Comparison of ENCODE assay signal across 16 cellular contexts in genomic region chr10:96619803-96620773, GRCh38. TPM values are rescaled to one million over a fixed set of nuclear protein-coding genes. Genes with fewer than 3 reads are reported as not detected.
DNase-seq lines count a peak whose midpoint lies in the region; ATAC-seq and TF ChIP-seq lines count a peak whose summit lies in the region.
"Had no signal": no experiment of that assay in that cellular context is flagged by ENCODE, and none has a peak within 500 bp of the region (broad histone marks: within the 10 kb centered on the region; RNA-seq: fewer than 3 reads in every experiment).

No MANE protein-coding gene starts in this region.

- no peaks in the 10 kb centered on the region for H3K27me3 ChIP-seq in colonic mucosa
- H3K27me3 ChIP-seq: SJSA1 had no signal

- H3K36me3 ChIP-seq in colonic mucosa: no peaks in the 10 kb centered on the region
- H3K36me3 ChIP-seq: SJSA1 had no signal

- H3K4me3 ChIP-seq in colonic mucosa: no peak overlapping the region
- H3K4me3 ChIP-seq: SJSA1 had no signal

- H3K27ac Mint-ChIP-seq in memory B cell: peak overlapping the region; percentile 72
- H3K27ac Mint-ChIP-seq: activated CD8-positive, alpha-beta memory T cell treated with anti-CD3 and anti-CD28 coated beads, Interleukin-2, amount 10 ng/mL, durations not matched to agents 7 days and 5 days; activated naive CD4-positive, alpha-beta T cell treated with anti-CD3 and anti-CD28 coated beads, Interleukin-2, amount 10 ng/mL, durations not matched to agents 7 days and 5 days had no signal

- peaks cover 8% of the 10 kb centered on the region for H3K4me1 Mint-ChIP-seq in memory B cell
- H3K4me1 Mint-ChIP-seq: activated naive CD4-positive, alpha-beta T cell treated with anti-CD3 and anti-CD28 coated beads, Interleukin-2, amount 10 ng/mL, durations not matched to agents 7 days and 5 days had no signal

- no peak overlapping the region for H3K4me3 Mint-ChIP-seq in memory B cell
- H3K4me3 Mint-ChIP-seq: activated CD8-positive, alpha-beta memory T cell treated with anti-CD3 and anti-CD28 coated beads, Interleukin-2, amount 10 ng/mL, durations not matched to agents 7 days and 5 days; activated naive CD4-positive, alpha-beta T cell treated with anti-CD3 and anti-CD28 coated beads, Interleukin-2, amount 10 ng/mL, durations not matched to agents 7 days and 5 days had no signal

- H3K27me3 Mint-ChIP-seq in memory B cell: no peaks in the 10 kb centered on the region
- H3K27me3 Mint-ChIP-seq: activated CD8-positive, alpha-beta memory T cell treated with anti-CD3 and anti-CD28 coated beads, Interleukin-2, amount 10 ng/mL, durations not matched to agents 7 days and 5 days had no signal

- intact Hi-C loops in Right ventricle myocardium inferior (cut with DNase I): no loop called here
- intact Hi-C loops in cardiac septum (cut with DNase I): loop anchor here (10.0 kb wide), 1 partner anchor 225 kb away; no protein-coding TSS in a partner anchor
- intact Hi-C loops in colonic mucosa (cut with DNase I): no loop called here

- DNase-seq in Right ventricle myocardium inferior (ENCODE audit: missing footprints): no peak
- no peak for DNase-seq in cardiac septum (ENCODE audit: low spot score)
- peak; percentile 34 for DNase-seq in colonic mucosa
- no peak for DNase-seq in memory B cell (ENCODE audit: low spot score in 2 of 2)
- no peak for DNase-seq in SW480 (ENCODE audit: low spot score)
- DNase-seq in stimulated activated CD4-positive, alpha-beta T cell treated with anti-CD3 and anti-CD28 coated beads, Interleukin-2, amount 100 ng/mL, for 48 hours: no peak
- DNase-seq: activated CD8-positive, alpha-beta memory T cell treated with anti-CD3 and anti-CD28 coated beads, Interleukin-2, amount 10 ng/mL, durations not matched to agents 7 days and 5 days; activated naive CD4-positive, alpha-beta T cell treated with anti-CD3 and anti-CD28 coated beads, Interleukin-2, amount 10 ng/mL, durations not matched to agents 7 days and 5 days; central memory CD4-positive, alpha-beta T cell; DMS 273 treated with DMSO at 0.1 percent for 48 hours; NCI-H1436; NK-92 treated with Interleukin-12 subunit alpha and Interleukin-12 subunit beta, amount 100 ng/mL, for 24 hours; trophoblast cell had no signal

- H3K9me3 Mint-ChIP-seq in memory B cell: no peaks in the 10 kb centered on the region
- H3K9me3 Mint-ChIP-seq: activated naive CD4-positive, alpha-beta T cell treated with anti-CD3 and anti-CD28 coated beads, Interleukin-2, amount 10 ng/mL, durations not matched to agents 7 days and 5 days had no signal

- H3K4me1 ChIP-seq in colonic mucosa: no peaks in the 10 kb centered on the region

- H3K9ac ChIP-seq in colonic mucosa (ENCODE audit: low read depth in 2 of 2, low read length in 2 of 2): peak overlapping the region in 1 of 2 donors; percentile 32

- no peak overlapping the region for H3K27ac ChIP-seq in colonic mucosa
- H3K27ac ChIP-seq: SJSA1 had no signal

- H3K9me3 ChIP-seq in colonic mucosa: no peaks in the 10 kb centered on the region
- H3K9me3 ChIP-seq: SJSA1 had no signal

- H3K36me3 Mint-ChIP-seq in memory B cell: peaks cover 47% of the 10 kb centered on the region
- H3K36me3 Mint-ChIP-seq: activated naive CD4-positive, alpha-beta T cell treated with anti-CD3 and anti-CD28 coated beads, Interleukin-2, amount 10 ng/mL, durations not matched to agents 7 days and 5 days had no signal

- TF ChIP-seq CTCF in colonic mucosa (IDR thresholded peaks at IDR 0.05): no peak

- ATAC-seq in Right ventricle myocardium inferior: peak; percentile 49
- ATAC-seq in memory B cell (ENCODE audit: low read depth): no peak
- no peak for ATAC-seq in HG03354 (IDR thresholded peaks at IDR 0.05; ENCODE audit: poor library complexity, severe bottlenecking, unreplicated experiment)
- ATAC-seq in GM19467 (IDR thresholded peaks at IDR 0.05; ENCODE audit: unreplicated experiment): no peak
- ATAC-seq: activated CD8-positive, alpha-beta memory T cell treated with anti-CD3 and anti-CD28 coated beads, Interleukin-2, amount 10 ng/mL, durations not matched to agents 7 days and 5 days had no signal

RNA-seq across cellular contexts. Expression of gene TM9SF3, which starts 33.3 kb away (rescaled TPM):
- total RNA-seq in Right ventricle myocardium inferior (65.9 TPM), cardiac septum (76.1 TPM), colonic mucosa (100 to 1,000 TPM; 285 to 392 TPM)
